16 cellular contexts compared by ENCODE assay signal in the genomic region with DNA sequence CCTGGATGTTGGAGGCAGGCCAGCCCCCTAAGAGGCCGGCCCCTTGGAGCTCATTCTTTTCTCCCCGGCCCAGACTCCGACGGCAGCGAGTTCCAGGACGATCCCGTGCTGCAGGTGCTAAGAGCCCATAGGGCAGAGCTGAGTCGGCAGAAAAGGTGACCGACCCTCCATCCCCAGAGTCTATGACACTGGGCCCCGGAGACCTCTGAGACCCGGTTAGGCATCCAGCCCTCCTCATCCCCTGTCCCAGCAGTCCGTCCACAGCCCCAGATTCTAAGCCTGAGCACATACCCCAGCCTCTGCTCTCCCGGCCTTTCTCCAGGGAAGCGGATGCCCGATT. TPM values are rescaled to one million over a fixed set of nuclear protein-coding genes. Genes with fewer than 3 reads are reported as not detected.
"Had no signal": no experiment of that assay in that cellular context is flagged by ENCODE, and none has a peak within 500 bp of the region (broad histone marks: within the 10 kb centered on the region; RNA-seq: fewer than 3 reads in every experiment).

No MANE protein-coding gene starts in this region.

- H3K4me2 ChIP-seq: hepatocyte had no signal

- H2AFZ ChIP-seq: hepatocyte had no signal

- H3K4me3 Mint-ChIP-seq: activated T-cell treated with anti-CD3 and anti-CD28 coated beads, Interleukin-2, amount 50 U/mL, for 24 hours; brain; neural crest cell; T-helper 17 cell had no signal

- H3K4me3 ChIP-seq: hepatocyte, pancreas, skin epidermis, uterus had no signal

- FAIRE-seq: pancreas had no signal

- H3K27me3 ChIP-seq: hepatocyte, pancreas, uterus had no signal

- H3K27ac ChIP-seq: hepatocyte, skin epidermis, uterus had no signal

- H3K27ac Mint-ChIP-seq: activated naive CD4-positive, alpha-beta T cell treated with anti-CD3 and anti-CD28 coated beads, Interleukin-2, amount 50 U/mL, for 72 hours; activated T-cell treated with anti-CD3 and anti-CD28 coated beads, Interleukin-2, amount 50 U/mL, for 24 hours; T-helper 17 cell had no signal

- DNase-seq: activated CD4-positive, alpha-beta T cell treated with anti-CD3 and anti-CD28 coated beads, Interleukin-2, amount 50 U/mL, for 1 hour; activated CD4-positive, CD25-positive, alpha-beta regulatory T cell; activated effector memory CD4-positive, alpha-beta T cell treated with Interleukin-2 at 50 U/mL for 16 hours; activated T-cell treated with anti-CD3 and anti-CD28 coated beads, Interleukin-2, amount 50 U/mL, for 24 hours; amniotic stem cell; cerebellar nuclear complex; dermis blood vessel endothelial cell; stimulated activated CD4-positive, alpha-beta T cell treated with anti-CD3 and anti-CD28 coated beads, Interleukin-4, amount 100 ng/mL, for 4 hours; T-helper 17 cell; uterus had no signal

- ATAC-seq: activated naive CD4-positive, alpha-beta T cell treated with anti-CD3 and anti-CD28 coated beads, Interleukin-2, amount 50 U/mL, for 72 hours; T-helper 17 cell had no signal

- H3K9me3 Mint-ChIP-seq: activated naive CD4-positive, alpha-beta T cell treated with anti-CD3 and anti-CD28 coated beads, Interleukin-2, amount 50 U/mL, for 72 hours; activated T-cell treated with anti-CD3 and anti-CD28 coated beads, Interleukin-2, amount 50 U/mL, for 24 hours; brain; neural crest cell had no signal

- H3K36me3 ChIP-seq: pancreas, uterus had no signal

- H3K9me3 ChIP-seq: pancreas, uterus had no signal

- H3K4me1 ChIP-seq: uterus had no signal

- H3K27me3 Mint-ChIP-seq: activated T-cell treated with anti-CD3 and anti-CD28 coated beads, Interleukin-2, amount 50 U/mL, for 24 hours; brain; T-helper 17 cell had no signal

- H3K79me2 ChIP-seq: hepatocyte had no signal

RNA-seq across cellular contexts. Expression of a gene that starts 11.2 kb away (rescaled TPM):
- total RNA-seq: T-helper 17 cell had no signal
